Comparison of ENCODE assay signal across 14 cellular contexts in genomic region chr20:59816146-59816743, GRCh38.
DNase-seq lines count a peak whose midpoint lies in the region; ATAC-seq, FAIRE-seq and TF ChIP-seq lines count a peak whose summit lies in the region.
"Had no signal": no experiment of that assay in that cellular context is flagged by ENCODE, and none has a peak within 500 bp of the region (broad histone marks: within the 10 kb centered on the region; RNA-seq: fewer than 3 reads in every experiment).

No MANE protein-coding gene starts in this region.

- peak; percentile 32 for DNase-seq in activated CD8-positive, alpha-beta memory T cell treated with anti-CD3 and anti-CD28 coated beads for 24 hours
- DNase-seq in activated CD8-positive, alpha-beta memory T cell treated with anti-CD3 and anti-CD28 coated beads, Interleukin-2, amount 50 U/mL, for 4 hours = no peak
- DNase-seq in HTR-8/SVneo (ENCODE audit: insufficient read length, low spot score) (no peak), islet precursor cell (peak; percentile 16), osteocyte (ENCODE audit: extremely low spot score, unreplicated experiment) (peak; percentile 59), NCI-H128 (lab: John Stamatoyannopoulos, UW; ENCODE audit: unreplicated experiment) (no peak)
- DNase-seq: 8988T; CD4-positive, CD25-positive, alpha-beta regulatory T cell; DMS79; IMR-90 had no signal

- H3K36me3 Mint-ChIP-seq in osteocyte (ENCODE audit: unreplicated experiment) = no peaks in the 10 kb centered on the region
- H3K36me3 Mint-ChIP-seq: CD4-positive, CD25-positive, alpha-beta regulatory T cell had no signal

- no peak overlapping the region for H3K27ac Mint-ChIP-seq in osteocyte (ENCODE audit: unreplicated experiment)
- H3K27ac Mint-ChIP-seq: CD4-positive, CD25-positive, alpha-beta regulatory T cell had no signal

- peak; percentile 57 for FAIRE-seq in HTR-8/SVneo (lab: Jason Lieb, UNC)
- FAIRE-seq: GM12878, GM19239 had no signal

- no peak for TF ChIP-seq CTCF in osteocyte (IDR thresholded peaks at IDR 0.05)

- ATAC-seq in GM21737 (IDR thresholded peaks at IDR 0.05; ENCODE audit: unreplicated experiment) = no peak
- no peak for ATAC-seq in GM18868 (IDR thresholded peaks at IDR 0.05; ENCODE audit: unreplicated experiment)
- ATAC-seq: GM12878 had no signal

- H3K27me3 Mint-ChIP-seq in osteocyte (ENCODE audit: unreplicated experiment) = no peaks in the 10 kb centered on the region
- H3K27me3 Mint-ChIP-seq: CD4-positive, CD25-positive, alpha-beta regulatory T cell had no signal

- no peaks in the 10 kb centered on the region for H3K4me1 Mint-ChIP-seq in osteocyte (ENCODE audit: unreplicated experiment)
- H3K4me1 Mint-ChIP-seq: CD4-positive, CD25-positive, alpha-beta regulatory T cell had no signal

- H3K4me3 Mint-ChIP-seq in osteocyte (ENCODE audit: unreplicated experiment) = no peak overlapping the region
- H3K4me3 Mint-ChIP-seq: CD4-positive, CD25-positive, alpha-beta regulatory T cell had no signal

- H3K9me3 Mint-ChIP-seq in osteocyte (ENCODE audit: unreplicated experiment) = no peaks in the 10 kb centered on the region
- H3K9me3 Mint-ChIP-seq: CD4-positive, CD25-positive, alpha-beta regulatory T cell had no signal

Comparison
In these comparisons a context has a peak if more than half of its experiments do, and no peak if none do; other contexts are left out.
1. DNase-seq: peak in activated CD8-positive, alpha-beta memory T cell treated with anti-CD3 and anti-CD28 coated beads for 24 hours (single experiment), islet precursor cell (single experiment) and osteocyte (single experiment); none in activated CD8-positive, alpha-beta memory T cell treated with anti-CD3 and anti-CD28 coated beads, Interleukin-2, amount 50 U/mL, for 4 hours (single experiment), HTR-8/SVneo (single experiment) and NCI-H128 (single experiment).